Comparison of ENCODE assay signal across 1 cellular context in the genomic region with DNA sequence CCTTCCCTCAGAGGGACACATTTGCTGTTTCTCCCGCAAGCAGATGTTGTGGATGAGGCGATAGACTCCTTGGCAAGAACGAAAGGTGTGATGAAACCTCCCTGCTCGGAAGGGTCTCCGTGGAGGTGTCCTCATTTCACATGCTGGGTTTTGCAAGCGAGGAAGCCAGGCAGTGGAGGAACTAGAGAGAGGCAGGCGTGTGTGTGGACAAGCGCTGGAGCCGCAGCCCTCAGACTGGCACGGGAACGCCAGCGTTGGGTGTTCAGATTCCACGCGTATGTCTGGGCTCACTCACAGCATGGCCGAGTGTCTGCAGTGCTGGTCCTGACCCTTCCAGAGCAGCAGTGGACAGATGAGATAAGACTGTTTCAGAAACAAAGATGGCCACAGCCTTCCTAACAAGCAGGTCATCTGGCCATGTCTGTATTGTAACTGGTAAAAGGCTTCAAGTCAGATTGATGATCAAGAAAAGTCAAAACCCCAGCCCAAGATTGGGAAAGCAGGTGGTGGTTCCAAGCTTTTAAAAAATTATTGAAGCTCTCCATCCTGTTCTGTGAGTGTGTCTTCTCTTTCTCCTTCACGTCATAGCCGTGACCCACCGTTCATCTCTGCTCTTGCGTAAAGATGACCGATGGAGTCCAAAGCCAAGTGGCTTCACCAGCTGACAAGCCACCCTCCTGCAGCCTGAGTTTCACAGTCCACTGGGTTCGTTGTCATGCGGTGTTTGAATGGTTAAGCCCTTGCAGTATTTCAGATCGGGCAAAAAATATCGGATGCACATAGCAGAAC.
A peak's percentile ranks its signal among the peaks of the same experiment; 100 is the strongest.
TF ChIP-seq lines count a peak whose summit lies in the region.

No MANE protein-coding gene starts in this region.

TF ChIP-seq in IMR-90, 13 proteins besides CTCF, POLR2A, EP300 and RAD21:
- TF ChIP-seq MAFK (IDR thresholded peaks at IDR 0.05; ENCODE audit: low read depth, low read length) (no peak), CEBPB (IDR thresholded peaks at IDR 0.05; ENCODE audit: low read depth, low read length) (peak; percentile 21; the same call in 1 of the 2 replicates)
TF ChIP-seq in IMR-90: peak in this region for 1.
